Comparison of ENCODE assay signal across 9 cellular contexts in genomic region chr7:28155019-28155660, GRCh38. TPM values are rescaled to one million over a fixed set of nuclear protein-coding genes. Genes with fewer than 3 reads are reported as not detected.
DNase-seq lines count a peak whose midpoint lies in the region; ATAC-seq and TF ChIP-seq lines count a peak whose summit lies in the region.
"Had no signal": no experiment of that assay in that cellular context is flagged by ENCODE, and none has a peak within 500 bp of the region (broad histone marks: within the 10 kb centered on the region; RNA-seq: fewer than 3 reads in every experiment).

No MANE protein-coding gene starts in this region.

- no peaks in the 10 kb centered on the region for H3K27me3 Mint-ChIP-seq in natural killer cell (ENCODE audit: low read depth in 2 of 2)

- H3K27ac Mint-ChIP-seq in natural killer cell, result peak overlapping the region; percentile 93 to 94

- ATAC-seq in GM18868 (IDR thresholded peaks at IDR 0.05; ENCODE audit: unreplicated experiment), result peak; percentile 76
- peak; percentile 73 for ATAC-seq in HG02571 (IDR thresholded peaks at IDR 0.05; ENCODE audit: unreplicated experiment)
- ATAC-seq in natural killer cell, result peak; percentile 15 to 48 (median 22)
- no peak for ATAC-seq in left colon
- ATAC-seq: Panc1 had no signal

- H3K4me3 ChIP-seq in NB4 (ENCODE audit: low read depth, low read length), result no peak overlapping the region

- no peak for TF ChIP-seq CTCF in NB4 (IDR thresholded peaks at IDR 0.05; ENCODE audit: low read depth, low read length)
- TF ChIP-seq CTCF in natural killer cell (IDR thresholded peaks at IDR 0.05), result no peak

- H3K4me1 Mint-ChIP-seq in natural killer cell, result peaks cover 82% of the 10 kb centered on the region in 2 donors

- H3K36me3 Mint-ChIP-seq in natural killer cell, result no peaks in the 10 kb centered on the region

- DNase-seq in NB4 (ENCODE audit: low read depth) (peak; percentile 82), natural killer cell (no peak), left colon (no peak), NCI-H748 (lab: John Stamatoyannopoulos, UW; ENCODE audit: unreplicated experiment) (no peak), NCI-H524 (lab: John Stamatoyannopoulos, UW) (no peak)
- DNase-seq in activated effector memory CD4-positive, alpha-beta T cell treated with Interleukin-2 at 50 U/mL for 16 hours, result no peak

- H3K9me3 Mint-ChIP-seq in natural killer cell, result no peaks in the 10 kb centered on the region

- no peak for TF ChIP-seq POLR2A in NB4 (IDR thresholded peaks at IDR 0.05; ENCODE audit: extremely low read depth, insufficient read length)

- intact Hi-C loops in natural killer cell (cut with micrococcal nuclease) (no loop called here), left colon (cut with DNase I, micrococcal nuclease) (no loop called here)

- peak overlapping the region; percentile 69 for H3K4me3 Mint-ChIP-seq in natural killer cell

RNA-seq across cellular contexts. Expression of gene JAZF1, which starts 25.5 kb away (rescaled TPM):
- total RNA-seq in natural killer cell (10 to 100 TPM; 82.5 to 89.7 (median 87.6) TPM), left colon (1 to 10 TPM; 2.8 to 8.3 TPM)

Comparison
In these comparisons a context has a peak if more than half of its experiments do, and no peak if none do; other contexts are left out.
1. RNA of gene JAZF1, which starts 25.5 kb away (total RNA-seq): 82.5 to 89.7 TPM in natural killer cell; 2.8 to 8.3 TPM in left colon; every median in the first group is over 4 times any median in the second.